ENCODE assay signal across 4 cellular contexts in the genomic region with DNA sequence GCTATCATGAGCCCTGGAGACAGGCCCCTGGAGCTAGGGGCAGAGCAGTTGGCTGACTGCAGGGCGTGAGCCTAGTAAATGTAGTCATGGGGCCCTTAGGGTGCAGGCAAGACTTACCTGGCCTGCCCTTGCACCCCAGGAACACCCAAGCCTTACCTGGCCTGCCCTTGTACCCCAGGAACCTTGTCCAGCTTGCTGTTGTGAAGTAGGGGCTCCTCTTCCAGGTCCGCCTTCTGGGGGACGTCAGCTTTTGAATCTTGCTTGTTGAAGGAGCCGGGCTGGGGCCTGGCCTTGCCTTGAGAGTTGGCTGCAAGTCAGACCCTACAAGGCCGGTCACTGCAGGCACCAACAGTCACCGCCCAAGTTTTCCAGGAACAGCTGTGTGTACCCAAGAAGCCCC. TPM values are rescaled to one million over a fixed set of nuclear protein-coding genes. Genes with fewer than 3 reads are reported as not detected.
"Had no signal": no experiment of that assay in that cellular context is flagged by ENCODE, and none has a peak within 500 bp of the region (broad histone marks: within the 10 kb centered on the region; RNA-seq: fewer than 3 reads in every experiment).

No MANE protein-coding gene starts in this region.

RNA-seq across cellular contexts. Expression of gene CCDC74B, which starts 3.9 kb away (rescaled TPM):
- polyA plus RNA-seq: IgD-negative memory B cell had no signal

RNA-seq across cellular contexts. Expression of gene POTEF, which starts 12.0 kb away (rescaled TPM):
- total RNA-seq: HFFc6 had no signal
- polyA plus RNA-seq: IgD-negative memory B cell had no signal

RNA-seq across cellular contexts. Expression of gene TUBA3E, which starts 57.2 kb away (rescaled TPM):
- total RNA-seq: H1, HepG2, HFFc6 had no signal
- polyA plus RNA-seq: H1, HepG2, IgD-negative memory B cell had no signal
